In the genomic region with DNA sequence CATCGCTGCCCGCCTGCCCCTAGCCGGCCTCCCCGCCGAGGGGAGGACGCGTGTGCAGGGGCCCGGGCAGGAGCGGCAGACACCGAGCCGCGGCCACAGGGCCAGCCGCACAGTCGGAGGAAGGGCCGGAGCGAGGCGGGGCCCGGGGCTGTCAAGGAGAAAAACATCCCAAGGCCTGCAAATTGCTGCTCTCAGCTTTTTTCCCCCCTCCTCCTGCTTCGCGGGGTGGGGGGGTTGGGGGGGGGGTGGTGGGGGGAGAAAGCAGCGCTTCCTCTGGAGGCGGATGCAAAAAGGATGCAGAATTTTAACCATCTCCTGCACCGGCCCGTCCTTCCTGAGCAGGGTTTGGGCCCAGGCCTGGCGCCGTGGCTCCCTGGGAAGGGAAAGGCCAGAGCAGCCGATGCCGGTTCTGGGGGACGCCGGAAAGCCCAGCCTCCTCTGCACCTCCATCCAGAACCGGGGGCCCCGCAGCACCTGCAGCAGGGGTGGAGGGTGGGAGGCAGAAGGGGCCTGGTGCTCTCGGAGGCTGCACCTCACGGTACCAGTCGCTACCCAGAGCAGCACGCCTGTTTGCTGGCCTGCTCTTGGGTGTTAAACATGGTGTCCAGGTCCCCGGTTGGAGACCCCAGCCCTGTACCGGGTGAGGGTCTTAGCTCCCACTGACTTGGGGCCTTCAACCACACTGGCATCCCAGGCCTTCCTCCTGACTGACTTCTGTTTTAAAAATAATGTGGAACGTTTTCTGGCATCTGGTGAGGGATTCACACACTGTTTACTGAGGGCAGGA, we compare ENCODE assay signal across 8 cellular contexts.
DNase-seq lines count a peak whose midpoint lies in the region; ATAC-seq, FAIRE-seq and TF ChIP-seq lines count a peak whose summit lies in the region.

No MANE protein-coding gene starts in this region.

- WGBS in esophagus, 2 donors = 2 to 6% methylated on average over 21 to 38 of the region's 39 CpGs

- peaks cover 13% of the 10 kb centered on the region for H3K4me1 Mint-ChIP-seq in Calu3 (ENCODE audit: low read depth, unreplicated experiment)
- H3K4me1 Mint-ChIP-seq in activated CD8-positive, alpha-beta T cell treated with anti-CD3 and anti-CD28 coated beads for 36 hours (ENCODE audit: low read depth) = peaks cover 38% of the 10 kb centered on the region
- peaks cover 8% of the 10 kb centered on the region for H3K4me1 Mint-ChIP-seq in type B pancreatic cell (ENCODE audit: unreplicated experiment)

- H3K27ac ChIP-seq in esophagus (ENCODE audit: low read depth in 2 of 2, low read length in 1 of 2) (peak overlapping the region; percentile 98 to 99), muscle layer of duodenum (ENCODE audit: low read length) (peak overlapping the region; percentile 90)

- H3K9me3 ChIP-seq in esophagus (ENCODE audit: control insufficient read depth in 2 of 2, insufficient read depth in 1 of 2, low read depth in 1 of 2, low read length in 1 of 2) = no peaks in the 10 kb centered on the region
- no peaks in the 10 kb centered on the region for H3K9me3 ChIP-seq in muscle layer of duodenum (ENCODE audit: control insufficient read depth in 1 of 2, low read length in 2 of 2)

- no peaks in the 10 kb centered on the region for H3K27me3 Mint-ChIP-seq in Calu3 (ENCODE audit: unreplicated experiment)
- H3K27me3 Mint-ChIP-seq in activated CD8-positive, alpha-beta T cell treated with anti-CD3 and anti-CD28 coated beads for 36 hours = no peaks in the 10 kb centered on the region
- peaks cover 39% of the 10 kb centered on the region for H3K27me3 Mint-ChIP-seq in type B pancreatic cell

- no TSS peak for BruUV-seq in Calu3 (replicated peaks; lab: Mats Ljungman, UMichigan)

- H3K36me3 Mint-ChIP-seq in Calu3 (ENCODE audit: insufficient read depth, unreplicated experiment) (peaks cover 26% of the 10 kb centered on the region), type B pancreatic cell (no peaks in the 10 kb centered on the region)
- no peaks in the 10 kb centered on the region for H3K36me3 Mint-ChIP-seq in activated CD8-positive, alpha-beta T cell treated with anti-CD3 and anti-CD28 coated beads for 36 hours (ENCODE audit: low read depth)

- H3K27me3 ChIP-seq in esophagus (ENCODE audit: control insufficient read depth in 1 of 2, insufficient read depth in 2 of 2, low read length in 2 of 2) (no peaks in the 10 kb centered on the region), muscle layer of duodenum (ENCODE audit: low read depth, low read length) (no peaks in the 10 kb centered on the region)

- DNase-seq in Calu3 (peak; percentile 47), HuH-7.5 (ENCODE audit: low spot score) (peak; percentile 55), type B pancreatic cell (ENCODE audit: extremely low spot score, unreplicated experiment) (no peak), D721Med (ENCODE audit: insufficient read length, low spot score) (no peak), NCI-H2107 (lab: John Stamatoyannopoulos, UW) (no peak)
- peak; percentile 45 for DNase-seq in activated CD8-positive, alpha-beta T cell treated with anti-CD3 and anti-CD28 coated beads for 36 hours

- FAIRE-seq in D721Med (lab: Jason Lieb, UNC) = no peak

- H3K4me3 Mint-ChIP-seq in Calu3 (ENCODE audit: low read depth, unreplicated experiment) (peak overlapping the region; percentile 80), type B pancreatic cell (peak overlapping the region; percentile 47)
- H3K4me3 Mint-ChIP-seq in activated CD8-positive, alpha-beta T cell treated with anti-CD3 and anti-CD28 coated beads for 36 hours = peak overlapping the region; percentile 74

- peak; percentile 38 for ATAC-seq in activated CD8-positive, alpha-beta T cell treated with anti-CD3 and anti-CD28 coated beads for 36 hours

- H3K4me1 ChIP-seq in esophagus (ENCODE audit: control insufficient read depth in 2 of 2, insufficient read depth in 2 of 2, low read length in 1 of 2) (peaks cover 17 to 40% of the 10 kb centered on the region in 2 donors), muscle layer of duodenum (ENCODE audit: control insufficient read depth in 1 of 2, insufficient read depth in 2 of 2, low read length in 2 of 2) (peaks cover 28 to 73% of the 10 kb centered on the region in 2 donors)

- CTCF ChIA-PET in Calu3 (lab: Charles Lee) = interaction anchor here (1.1 to 1.9 kb wide), 4 partner anchors 18 to 476 kb away, joined by 3 to 11 read pairs (median 4); no protein-coding TSS in a partner anchor
- CTCF ChIA-PET in activated CD8-positive, alpha-beta T cell treated with anti-CD3 and anti-CD28 coated beads for 36 hours (lab: Charles Lee) = interaction anchor here (1.3 to 2.9 kb wide), 2 partner anchors 41 to 48 kb away, joined by 5 to 9 read pairs; no protein-coding TSS in a partner anchor

- POLR2A ChIA-PET in activated CD8-positive, alpha-beta T cell treated with anti-CD3 and anti-CD28 coated beads for 36 hours (lab: Charles Lee) = interaction anchor here (2.1 to 4.2 kb wide), 4 partner anchors 10 to 17 kb away, joined by 10 to 31 read pairs (median 13); no protein-coding TSS in a partner anchor

- TF ChIP-seq CTCF in Calu3 (IDR thresholded peaks at IDR 0.05; ENCODE audit: unreplicated experiment) (no peak), type B pancreatic cell (conservative IDR thresholded peaks at IDR 0.05) (no peak), D721Med (IDR thresholded peaks at IDR 0.05; ENCODE audit: insufficient read depth, missing control alignments) (no peak)
- no peak for TF ChIP-seq CTCF in activated CD8-positive, alpha-beta T cell treated with anti-CD3 and anti-CD28 coated beads for 36 hours (IDR thresholded peaks at IDR 0.05)

- intact Hi-C loops in Calu3 (cut with micrococcal nuclease; ENCODE audit: unreplicated experiment) = loop anchor here (10.0 kb wide), 1 partner anchor 51 kb away; no protein-coding TSS in a partner anchor
- intact Hi-C loops in activated CD8-positive, alpha-beta T cell treated with anti-CD3 and anti-CD28 coated beads for 36 hours (cut with micrococcal nuclease) = no loop called here

- H3K9me3 Mint-ChIP-seq in Calu3 (ENCODE audit: low read depth, unreplicated experiment) (no peaks in the 10 kb centered on the region), type B pancreatic cell (no peaks in the 10 kb centered on the region)
- H3K9me3 Mint-ChIP-seq in activated CD8-positive, alpha-beta T cell treated with anti-CD3 and anti-CD28 coated beads for 36 hours = no peaks in the 10 kb centered on the region

- H3K4me3 ChIP-seq in esophagus (ENCODE audit: low read depth in 1 of 2, low read length in 2 of 2) (peak overlapping the region; percentile 61 to 75), muscle layer of duodenum (ENCODE audit: low read depth in 1 of 2, low read length in 2 of 2) (peak overlapping the region; percentile 69 to 74)

- peak overlapping the region; percentile 76 for H3K27ac Mint-ChIP-seq in Calu3 (ENCODE audit: unreplicated experiment)
- peak overlapping the region; percentile 83 for H3K27ac Mint-ChIP-seq in activated CD8-positive, alpha-beta T cell treated with anti-CD3 and anti-CD28 coated beads for 36 hours
- H3K27ac Mint-ChIP-seq in type B pancreatic cell = no peak overlapping the region

- H3K36me3 ChIP-seq in esophagus (ENCODE audit: control insufficient read depth in 2 of 2, insufficient read depth in 2 of 2, low read length in 1 of 2) (peaks cover 0 to 7% of the 10 kb centered on the region in 2 donors), muscle layer of duodenum (ENCODE audit: control insufficient read depth in 1 of 2, insufficient read depth in 2 of 2, low read length in 2 of 2) (peaks cover 0 to 20% of the 10 kb centered on the region in 2 donors)

Comparison
In these comparisons a context has a peak if more than half of its experiments do, and no peak if none do; other contexts are left out.
1. DNase-seq: peak in Calu3 (single experiment), HuH-7.5 (single experiment) and activated CD8-positive, alpha-beta T cell treated with anti-CD3 and anti-CD28 coated beads for 36 hours (single experiment); none in type B pancreatic cell (single experiment), D721Med (single experiment) and NCI-H2107 (single experiment).
2. Peak in every context shown above with its lines, with median percentiles within 50 percentile points of each other: H3K4me3 Mint-ChIP-seq.